In genomic region chr17:58668598-58668935, GRCh38 we compare ENCODE assay signal across 1 cellular context.
TF ChIP-seq lines count a peak whose summit lies in the region.

No MANE protein-coding gene starts in this region.

TF ChIP-seq in GM23338, 12 proteins besides CTCF, POLR2A, EP300 and RAD21 (continued from another document):
- TF ChIP-seq ZNF462 (CRISPR knock-in tag; IDR thresholded peaks at IDR 0.05) = no peak
- no peak for TF ChIP-seq REST (IDR thresholded peaks at IDR 0.05; ENCODE audit: unreplicated experiment)
- TF ChIP-seq ZNF331 (CRISPR knock-in tag; IDR thresholded peaks at IDR 0.05; ENCODE audit: low read depth) = no peak
- no peak for TF ChIP-seq POLR2AphosphoS5 (IDR thresholded peaks at IDR 0.05; ENCODE audit: low read depth)
- no peak for TF ChIP-seq NANOG (IDR thresholded peaks at IDR 0.05; ENCODE audit: borderline replicate concordance)
- TF ChIP-seq JUNB (IDR thresholded peaks at IDR 0.05; ENCODE audit: unreplicated experiment) = no peak
- TF ChIP-seq ZNF114 (CRISPR knock-in tag; IDR thresholded peaks at IDR 0.05) = no peak
- TF ChIP-seq EZH2phosphoT487 (IDR thresholded peaks at IDR 0.05; ENCODE audit: unreplicated experiment) = no peak
